ENCODE assay signal across 36 cellular contexts in genomic region chr10:128377988-128378387, GRCh38.
"Had no signal": no experiment of that assay in that cellular context is flagged by ENCODE, and none has a peak within 500 bp of the region (broad histone marks: within the 10 kb centered on the region; RNA-seq: fewer than 3 reads in every experiment).

No MANE protein-coding gene starts in this region.

- ATAC-seq: activated CD8-positive, alpha-beta memory T cell treated with anti-CD3 and anti-CD28 coated beads, Interleukin-2, amount 10 ng/mL, durations not matched to agents 7 days and 5 days; activated naive CD8-positive, alpha-beta T cell treated with anti-CD3 and anti-CD28 coated beads, Interleukin-2, amount 50 U/mL, for 24 hours; PC-3 had no signal

- H3K9me3 ChIP-seq: MG63, Peyer's patch had no signal

- DNase-seq: activated B cell treated with CpG ODN at 0.5 μM for 24 hours; activated CD4-positive, alpha-beta memory T cell treated with anti-CD3 and anti-CD28 coated beads, Interleukin-2, amount 10 ng/mL, durations not matched to agents 7 days and 5 days; activated CD4-positive, alpha-beta T cell treated with anti-CD3 and anti-CD28 coated beads for 48 hours; activated CD4-positive, CD25-positive, alpha-beta regulatory T cell treated with anti-CD3 and anti-CD28 coated beads, Interleukin-2, amount 50 U/mL, for 72 hours; activated CD8-positive, alpha-beta memory T cell treated with anti-CD3 and anti-CD28 coated beads for 24 hours; activated CD8-positive, alpha-beta memory T cell treated with anti-CD3 and anti-CD28 coated beads, Interleukin-2, amount 10 ng/mL, durations not matched to agents 7 days and 5 days; activated CD8-positive, alpha-beta memory T cell treated with anti-CD3 and anti-CD28 coated beads, Interleukin-2, amount 50 U/mL, for 48 hours; activated effector memory CD4-positive, alpha-beta T cell treated with Interleukin-2 at 50 U/mL for 16 hours; activated naive CD4-positive, alpha-beta T cell treated with anti-CD3 and anti-CD28 coated beads, Interleukin-2, amount 10 ng/mL, durations not matched to agents 7 days and 5 days; activated naive CD8-positive, alpha-beta T cell treated with anti-CD3 and anti-CD28 coated beads, Interleukin-2, amount 50 U/mL, for 24 hours; activated T-cell treated with anti-CD3 and anti-CD28 coated beads, Interleukin-2, amount 50 U/mL, for 48 hours; anterior cingulate cortex; brain microvascular endothelial cell; Kasumi-1; KBM-7; MG63; NCI-H1048; NCI-H1105 treated with DMSO at 0.1 percent for 48 hours; NCI-H1436; NCI-H1694; NCI-H1930; NCI-H2081 treated with DMSO at 0.1 percent for 48 hours; NCI-H226; NCI-H446 treated with DMSO at 0.1 percent for 48 hours; NCI-H524; NCI-H69; NCI-H82; NK-92 treated with Interleukin-12 subunit alpha and Interleukin-12 subunit beta, amount 100 ng/mL, for 24 hours; PC-3; Peyer's patch; RPMI8226; SW 1271; T-helper 1 cell; T-helper 2 cell; T-helper 9 cell had no signal

- H3K27ac ChIP-seq: brain microvascular endothelial cell, Peyer's patch, VCaP had no signal

- H3K27me3 ChIP-seq: brain microvascular endothelial cell, MG63, Peyer's patch had no signal

- H3K36me3 ChIP-seq: brain microvascular endothelial cell, MG63, Peyer's patch had no signal

- H3K4me3 ChIP-seq: MG63, Peyer's patch had no signal

- H3K4me1 ChIP-seq: Peyer's patch had no signal
